ENCODE assay signal across 1 cellular context in genomic region chr5:62208218-62208852, GRCh38.
A peak's percentile ranks its signal among the peaks of the same experiment; 100 is the strongest.
TF ChIP-seq lines count a peak whose summit lies in the region.

No MANE protein-coding gene starts in this region.

TF ChIP-seq in HepG2, 621 proteins besides CTCF, POLR2A, EP300 and RAD21 (continued from another document and continues in another):
- TF ChIP-seq ZNF407 (CRISPR knock-in tag; IDR thresholded peaks at IDR 0.05; ENCODE audit: not compliant biosample characterization) (no peak), ZNF609 (CRISPR knock-in tag; IDR thresholded peaks at IDR 0.05; ENCODE audit: borderline replicate concordance) (peak; percentile 52; the same call in 1 of the 2 replicates), ZBTB40 (IDR thresholded peaks at IDR 0.05) (no peak), ZBTB40 (CRISPR knock-in tag; IDR thresholded peaks at IDR 0.05) (no peak), KMT2A (CRISPR knock-in tag; IDR thresholded peaks at IDR 0.05) (no peak), ZNF7 (CRISPR knock-in tag; IDR thresholded peaks at IDR 0.05) (no peak), SP140L (CRISPR knock-in tag; IDR thresholded peaks at IDR 0.05; ENCODE audit: borderline replicate concordance) (no peak), HOXA7 (CRISPR knock-in tag; IDR thresholded peaks at IDR 0.05) (no peak), CBX2 (IDR thresholded peaks at IDR 0.05; ENCODE audit: low read depth, low read length) (no peak), CBX2 (CRISPR knock-in tag; IDR thresholded peaks at IDR 0.05; ENCODE audit: low read depth) (no peak), SKIL (CRISPR knock-in tag; IDR thresholded peaks at IDR 0.05; ENCODE audit: borderline replicate concordance) (no peak), IRX3 (CRISPR knock-in tag; IDR thresholded peaks at IDR 0.05; ENCODE audit: borderline replicate concordance, low read depth) (no peak), HCFC1 (IDR thresholded peaks at IDR 0.05; ENCODE audit: low read depth, low read length) (no peak), MNT (IDR thresholded peaks at IDR 0.05) (no peak), SOX13 (IDR thresholded peaks at IDR 0.05) (no peak), SOX13 (CRISPR knock-in tag; conservative IDR thresholded peaks at IDR 0.05 in 1 of 2, IDR thresholded peaks at IDR 0.05 in 1 of 2) (peak in 1 of 2 experiments; percentile 45; a peak in 2 of 4 replicates), ELF1 (CRISPR knock-in tag; IDR thresholded peaks at IDR 0.05) (no peak), JUND (CRISPR knock-in tag; IDR thresholded peaks at IDR 0.05) (no peak)
